ENCODE assay signal across 1 cellular context in the genomic region with DNA sequence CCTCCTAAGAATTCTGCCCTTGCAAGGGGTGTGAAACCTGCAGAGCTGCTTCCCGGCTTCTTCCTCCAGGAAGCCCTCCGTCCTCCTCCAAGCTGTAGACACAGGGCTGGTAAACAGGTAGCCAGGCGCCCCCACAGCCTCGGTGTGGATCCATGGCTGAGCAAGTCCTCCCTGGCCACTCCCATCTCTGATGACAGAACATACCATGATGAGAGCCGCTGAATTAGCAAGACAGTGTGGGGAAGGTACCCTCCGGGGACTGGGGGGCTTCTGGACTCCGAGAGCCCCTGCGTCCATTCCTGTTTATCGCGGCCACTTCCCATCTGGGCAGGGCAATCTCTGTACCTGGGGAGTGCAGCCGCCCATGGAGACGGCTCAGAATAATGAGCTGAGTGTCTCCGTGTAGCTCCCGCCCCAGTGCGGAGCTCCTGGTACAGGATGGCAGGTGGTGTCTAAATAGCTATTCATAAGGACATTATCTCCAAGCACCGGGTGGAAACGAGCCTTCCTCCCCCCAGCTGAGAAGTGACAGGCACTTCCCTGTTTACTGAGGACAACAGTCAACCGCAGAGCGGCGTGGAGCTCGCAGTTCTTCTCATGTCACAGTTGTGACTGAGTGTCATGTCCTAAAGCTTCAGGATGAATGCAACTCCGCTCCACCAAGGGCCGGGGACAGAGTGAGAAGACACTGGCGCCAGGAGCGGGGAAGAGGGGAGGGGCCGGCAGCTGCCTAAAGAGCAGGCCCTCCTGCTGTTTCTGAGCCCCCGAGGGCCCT.
TF ChIP-seq lines count a peak whose summit lies in the region.

No MANE protein-coding gene starts in this region.

TF ChIP-seq in K562, 482 proteins besides CTCF, POLR2A, EP300 and RAD21 (continued from another document and continues in another):
- TF ChIP-seq, protein P1, sequence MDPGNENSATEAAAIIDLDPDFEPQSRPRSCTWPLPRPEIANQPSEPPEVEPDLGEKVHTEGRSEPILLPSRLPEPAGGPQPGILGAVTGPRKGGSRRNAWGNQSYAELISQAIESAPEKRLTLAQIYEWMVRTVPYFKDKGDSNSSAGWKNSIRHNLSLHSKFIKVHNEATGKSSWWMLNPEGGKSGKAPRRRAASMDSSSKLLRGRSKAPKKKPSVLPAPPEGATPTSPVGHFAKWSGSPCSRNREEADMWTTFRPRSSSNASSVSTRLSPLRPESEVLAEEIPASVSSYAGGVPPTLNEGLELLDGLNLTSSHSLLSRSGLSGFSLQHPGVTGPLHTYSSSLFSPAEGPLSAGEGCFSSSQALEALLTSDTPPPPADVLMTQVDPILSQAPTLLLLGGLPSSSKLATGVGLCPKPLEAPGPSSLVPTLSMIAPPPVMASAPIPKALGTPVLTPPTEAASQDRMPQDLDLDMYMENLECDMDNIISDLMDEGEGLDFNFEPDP (CRISPR knock-in tag; IDR thresholded peaks at IDR 0.05) = no peak
- TF ChIP-seq HMG20B (CRISPR knock-in tag; IDR thresholded peaks at IDR 0.05) (no peak), ZZZ3 (IDR thresholded peaks at IDR 0.05) (no peak), ZFP30 (CRISPR knock-in tag; IDR thresholded peaks at IDR 0.05; ENCODE audit: borderline replicate concordance) (no peak), NR2F6 (CRISPR knock-in tag; IDR thresholded peaks at IDR 0.05) (no peak), ZNF263 (CRISPR knock-in tag; IDR thresholded peaks at IDR 0.05; ENCODE audit: borderline replicate concordance) (no peak), LARP7 (IDR thresholded peaks at IDR 0.05) (no peak), ZNF165 (CRISPR knock-in tag; IDR thresholded peaks at IDR 0.05; ENCODE audit: borderline replicate concordance) (no peak), RAD51 (IDR thresholded peaks at IDR 0.05; ENCODE audit: borderline replicate concordance, low read depth) (no peak), ILK (tag; IDR thresholded peaks at IDR 0.05; ENCODE audit: borderline replicate concordance, low read depth) (no peak), RBM14 (IDR thresholded peaks at IDR 0.05; ENCODE audit: borderline replicate concordance, insufficient read depth, low read depth, low read length) (no peak), SIN3B (IDR thresholded peaks at IDR 0.05; ENCODE audit: low read depth) (no peak), TBP (optimal IDR thresholded peaks at IDR 0.05; ENCODE audit: low read depth, low read length) (no peak), L3MBTL2 (IDR thresholded peaks at IDR 0.05) (peak; percentile 47; the same call in 1 of the 2 replicates), MTF1 (CRISPR knock-in tag; IDR thresholded peaks at IDR 0.05; ENCODE audit: borderline replicate concordance) (no peak), SMARCC2 (IDR thresholded peaks at IDR 0.05; ENCODE audit: low read depth) (no peak), TARDBP (IDR thresholded peaks at IDR 0.05) (no peak; the same call in 1 of the 2 replicates), PURB (CRISPR knock-in tag; IDR thresholded peaks at IDR 0.05; ENCODE audit: low read depth) (no peak), GTF2F1 (IDR thresholded peaks at IDR 0.05; ENCODE audit: low read depth, low read length) (no peak), SNIP1 (IDR thresholded peaks at IDR 0.05; ENCODE audit: low read depth) (no peak), ZNF408 (CRISPR knock-in tag; IDR thresholded peaks at IDR 0.05; ENCODE audit: low read depth) (no peak), PRMT5 (CRISPR knock-in tag; IDR thresholded peaks at IDR 0.05) (no peak), ETV6 (IDR thresholded peaks at IDR 0.05; ENCODE audit: borderline replicate concordance in 1 of 2, low read depth in 2 of 2, low read length in 1 of 2) (peak; percentile 90 to 95; a peak in 3 of 4 replicates), ETV6 (CRISPR knock-in tag; IDR thresholded peaks at IDR 0.05; ENCODE audit: borderline replicate concordance) (no peak)
- TF ChIP-seq, protein P2, sequence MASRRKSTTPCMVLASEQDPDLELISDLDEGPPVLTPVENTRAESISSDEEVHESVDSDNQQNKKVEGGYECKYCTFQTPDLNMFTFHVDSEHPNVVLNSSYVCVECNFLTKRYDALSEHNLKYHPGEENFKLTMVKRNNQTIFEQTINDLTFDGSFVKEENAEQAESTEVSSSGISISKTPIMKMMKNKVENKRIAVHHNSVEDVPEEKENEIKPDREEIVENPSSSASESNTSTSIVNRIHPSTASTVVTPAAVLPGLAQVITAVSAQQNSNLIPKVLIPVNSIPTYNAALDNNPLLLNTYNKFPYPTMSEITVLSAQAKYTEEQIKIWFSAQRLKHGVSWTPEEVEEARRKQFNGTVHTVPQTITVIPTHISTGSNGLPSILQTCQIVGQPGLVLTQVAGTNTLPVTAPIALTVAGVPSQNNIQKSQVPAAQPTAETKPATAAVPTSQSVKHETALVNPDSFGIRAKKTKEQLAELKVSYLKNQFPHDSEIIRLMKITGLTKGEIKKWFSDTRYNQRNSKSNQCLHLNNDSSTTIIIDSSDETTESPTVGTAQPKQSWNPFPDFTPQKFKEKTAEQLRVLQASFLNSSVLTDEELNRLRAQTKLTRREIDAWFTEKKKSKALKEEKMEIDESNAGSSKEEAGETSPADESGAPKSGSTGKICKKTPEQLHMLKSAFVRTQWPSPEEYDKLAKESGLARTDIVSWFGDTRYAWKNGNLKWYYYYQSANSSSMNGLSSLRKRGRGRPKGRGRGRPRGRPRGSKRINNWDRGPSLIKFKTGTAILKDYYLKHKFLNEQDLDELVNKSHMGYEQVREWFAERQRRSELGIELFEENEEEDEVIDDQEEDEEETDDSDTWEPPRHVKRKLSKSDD (conservative IDR thresholded peaks at IDR 0.05; ENCODE audit: low read length) = no peak
- TF ChIP-seq, protein P3, sequence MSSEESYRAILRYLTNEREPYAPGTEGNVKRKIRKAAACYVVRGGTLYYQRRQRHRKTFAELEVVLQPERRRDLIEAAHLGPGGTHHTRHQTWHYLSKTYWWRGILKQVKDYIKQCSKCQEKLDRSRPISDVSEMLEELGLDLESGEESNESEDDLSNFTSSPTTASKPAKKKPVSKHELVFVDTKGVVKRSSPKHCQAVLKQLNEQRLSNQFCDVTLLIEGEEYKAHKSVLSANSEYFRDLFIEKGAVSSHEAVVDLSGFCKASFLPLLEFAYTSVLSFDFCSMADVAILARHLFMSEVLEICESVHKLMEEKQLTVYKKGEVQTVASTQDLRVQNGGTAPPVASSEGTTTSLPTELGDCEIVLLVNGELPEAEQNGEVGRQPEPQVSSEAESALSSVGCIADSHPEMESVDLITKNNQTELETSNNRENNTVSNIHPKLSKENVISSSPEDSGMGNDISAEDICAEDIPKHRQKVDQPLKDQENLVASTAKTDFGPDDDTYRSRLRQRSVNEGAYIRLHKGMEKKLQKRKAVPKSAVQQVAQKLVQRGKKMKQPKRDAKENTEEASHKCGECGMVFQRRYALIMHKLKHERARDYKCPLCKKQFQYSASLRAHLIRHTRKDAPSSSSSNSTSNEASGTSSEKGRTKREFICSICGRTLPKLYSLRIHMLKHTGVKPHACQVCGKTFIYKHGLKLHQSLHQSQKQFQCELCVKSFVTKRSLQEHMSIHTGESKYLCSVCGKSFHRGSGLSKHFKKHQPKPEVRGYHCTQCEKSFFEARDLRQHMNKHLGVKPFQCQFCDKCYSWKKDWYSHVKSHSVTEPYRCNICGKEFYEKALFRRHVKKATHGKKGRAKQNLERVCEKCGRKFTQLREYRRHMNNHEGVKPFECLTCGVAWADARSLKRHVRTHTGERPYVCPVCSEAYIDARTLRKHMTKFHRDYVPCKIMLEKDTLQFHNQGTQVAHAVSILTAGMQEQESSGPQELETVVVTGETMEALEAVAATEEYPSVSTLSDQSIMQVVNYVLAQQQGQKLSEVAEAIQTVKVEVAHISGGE (CRISPR knock-in tag; IDR thresholded peaks at IDR 0.05) = 0 out of 6 replicates have a peak, but pooled peaks of 1 of the 3 experiments have one; percentile 31
- TF ChIP-seq, protein P4, sequence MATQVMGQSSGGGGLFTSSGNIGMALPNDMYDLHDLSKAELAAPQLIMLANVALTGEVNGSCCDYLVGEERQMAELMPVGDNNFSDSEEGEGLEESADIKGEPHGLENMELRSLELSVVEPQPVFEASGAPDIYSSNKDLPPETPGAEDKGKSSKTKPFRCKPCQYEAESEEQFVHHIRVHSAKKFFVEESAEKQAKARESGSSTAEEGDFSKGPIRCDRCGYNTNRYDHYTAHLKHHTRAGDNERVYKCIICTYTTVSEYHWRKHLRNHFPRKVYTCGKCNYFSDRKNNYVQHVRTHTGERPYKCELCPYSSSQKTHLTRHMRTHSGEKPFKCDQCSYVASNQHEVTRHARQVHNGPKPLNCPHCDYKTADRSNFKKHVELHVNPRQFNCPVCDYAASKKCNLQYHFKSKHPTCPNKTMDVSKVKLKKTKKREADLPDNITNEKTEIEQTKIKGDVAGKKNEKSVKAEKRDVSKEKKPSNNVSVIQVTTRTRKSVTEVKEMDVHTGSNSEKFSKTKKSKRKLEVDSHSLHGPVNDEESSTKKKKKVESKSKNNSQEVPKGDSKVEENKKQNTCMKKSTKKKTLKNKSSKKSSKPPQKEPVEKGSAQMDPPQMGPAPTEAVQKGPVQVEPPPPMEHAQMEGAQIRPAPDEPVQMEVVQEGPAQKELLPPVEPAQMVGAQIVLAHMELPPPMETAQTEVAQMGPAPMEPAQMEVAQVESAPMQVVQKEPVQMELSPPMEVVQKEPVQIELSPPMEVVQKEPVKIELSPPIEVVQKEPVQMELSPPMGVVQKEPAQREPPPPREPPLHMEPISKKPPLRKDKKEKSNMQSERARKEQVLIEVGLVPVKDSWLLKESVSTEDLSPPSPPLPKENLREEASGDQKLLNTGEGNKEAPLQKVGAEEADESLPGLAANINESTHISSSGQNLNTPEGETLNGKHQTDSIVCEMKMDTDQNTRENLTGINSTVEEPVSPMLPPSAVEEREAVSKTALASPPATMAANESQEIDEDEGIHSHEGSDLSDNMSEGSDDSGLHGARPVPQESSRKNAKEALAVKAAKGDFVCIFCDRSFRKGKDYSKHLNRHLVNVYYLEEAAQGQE (CRISPR knock-in tag; IDR thresholded peaks at IDR 0.05; ENCODE audit: low read depth) = no peak
- TF ChIP-seq, protein P5, sequence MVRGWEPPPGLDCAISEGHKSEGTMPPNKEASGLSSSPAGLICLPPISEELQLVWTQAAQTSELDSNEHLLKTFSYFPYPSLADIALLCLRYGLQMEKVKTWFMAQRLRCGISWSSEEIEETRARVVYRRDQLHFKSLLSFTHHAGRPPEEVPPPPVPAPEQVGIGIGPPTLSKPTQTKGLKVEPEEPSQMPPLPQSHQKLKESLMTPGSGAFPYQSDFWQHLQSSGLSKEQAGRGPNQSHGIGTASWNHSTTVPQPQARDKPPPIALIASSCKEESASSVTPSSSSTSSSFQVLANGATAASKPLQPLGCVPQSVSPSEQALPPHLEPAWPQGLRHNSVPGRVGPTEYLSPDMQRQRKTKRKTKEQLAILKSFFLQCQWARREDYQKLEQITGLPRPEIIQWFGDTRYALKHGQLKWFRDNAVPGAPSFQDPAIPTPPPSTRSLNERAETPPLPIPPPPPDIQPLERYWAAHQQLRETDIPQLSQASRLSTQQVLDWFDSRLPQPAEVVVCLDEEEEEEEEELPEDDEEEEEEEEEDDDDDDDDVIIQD (CRISPR knock-in tag; IDR thresholded peaks at IDR 0.05) = no peak
- TF ChIP-seq, protein P6, sequence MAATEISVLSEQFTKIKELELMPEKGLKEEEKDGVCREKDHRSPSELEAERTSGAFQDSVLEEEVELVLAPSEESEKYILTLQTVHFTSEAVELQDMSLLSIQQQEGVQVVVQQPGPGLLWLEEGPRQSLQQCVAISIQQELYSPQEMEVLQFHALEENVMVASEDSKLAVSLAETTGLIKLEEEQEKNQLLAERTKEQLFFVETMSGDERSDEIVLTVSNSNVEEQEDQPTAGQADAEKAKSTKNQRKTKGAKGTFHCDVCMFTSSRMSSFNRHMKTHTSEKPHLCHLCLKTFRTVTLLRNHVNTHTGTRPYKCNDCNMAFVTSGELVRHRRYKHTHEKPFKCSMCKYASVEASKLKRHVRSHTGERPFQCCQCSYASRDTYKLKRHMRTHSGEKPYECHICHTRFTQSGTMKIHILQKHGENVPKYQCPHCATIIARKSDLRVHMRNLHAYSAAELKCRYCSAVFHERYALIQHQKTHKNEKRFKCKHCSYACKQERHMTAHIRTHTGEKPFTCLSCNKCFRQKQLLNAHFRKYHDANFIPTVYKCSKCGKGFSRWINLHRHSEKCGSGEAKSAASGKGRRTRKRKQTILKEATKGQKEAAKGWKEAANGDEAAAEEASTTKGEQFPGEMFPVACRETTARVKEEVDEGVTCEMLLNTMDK (IDR thresholded peaks at IDR 0.05; ENCODE audit: borderline replicate concordance, insufficient read depth, low read depth, low read length, poor library complexity, severe bottlenecking) = no peak
- TF ChIP-seq, protein P7, sequence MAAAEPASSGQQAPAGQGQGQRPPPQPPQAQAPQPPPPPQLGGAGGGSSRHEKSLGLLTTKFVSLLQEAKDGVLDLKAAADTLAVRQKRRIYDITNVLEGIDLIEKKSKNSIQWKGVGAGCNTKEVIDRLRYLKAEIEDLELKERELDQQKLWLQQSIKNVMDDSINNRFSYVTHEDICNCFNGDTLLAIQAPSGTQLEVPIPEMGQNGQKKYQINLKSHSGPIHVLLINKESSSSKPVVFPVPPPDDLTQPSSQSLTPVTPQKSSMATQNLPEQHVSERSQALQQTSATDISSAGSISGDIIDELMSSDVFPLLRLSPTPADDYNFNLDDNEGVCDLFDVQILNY (CRISPR knock-in tag; IDR thresholded peaks at IDR 0.05) = no peak
- TF ChIP-seq, protein P8, sequence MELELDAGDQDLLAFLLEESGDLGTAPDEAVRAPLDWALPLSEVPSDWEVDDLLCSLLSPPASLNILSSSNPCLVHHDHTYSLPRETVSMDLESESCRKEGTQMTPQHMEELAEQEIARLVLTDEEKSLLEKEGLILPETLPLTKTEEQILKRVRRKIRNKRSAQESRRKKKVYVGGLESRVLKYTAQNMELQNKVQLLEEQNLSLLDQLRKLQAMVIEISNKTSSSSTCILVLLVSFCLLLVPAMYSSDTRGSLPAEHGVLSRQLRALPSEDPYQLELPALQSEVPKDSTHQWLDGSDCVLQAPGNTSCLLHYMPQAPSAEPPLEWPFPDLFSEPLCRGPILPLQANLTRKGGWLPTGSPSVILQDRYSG (tag; conservative IDR thresholded peaks at IDR 0.05; ENCODE audit: low read depth) = no peak
- TF ChIP-seq, protein P9, sequence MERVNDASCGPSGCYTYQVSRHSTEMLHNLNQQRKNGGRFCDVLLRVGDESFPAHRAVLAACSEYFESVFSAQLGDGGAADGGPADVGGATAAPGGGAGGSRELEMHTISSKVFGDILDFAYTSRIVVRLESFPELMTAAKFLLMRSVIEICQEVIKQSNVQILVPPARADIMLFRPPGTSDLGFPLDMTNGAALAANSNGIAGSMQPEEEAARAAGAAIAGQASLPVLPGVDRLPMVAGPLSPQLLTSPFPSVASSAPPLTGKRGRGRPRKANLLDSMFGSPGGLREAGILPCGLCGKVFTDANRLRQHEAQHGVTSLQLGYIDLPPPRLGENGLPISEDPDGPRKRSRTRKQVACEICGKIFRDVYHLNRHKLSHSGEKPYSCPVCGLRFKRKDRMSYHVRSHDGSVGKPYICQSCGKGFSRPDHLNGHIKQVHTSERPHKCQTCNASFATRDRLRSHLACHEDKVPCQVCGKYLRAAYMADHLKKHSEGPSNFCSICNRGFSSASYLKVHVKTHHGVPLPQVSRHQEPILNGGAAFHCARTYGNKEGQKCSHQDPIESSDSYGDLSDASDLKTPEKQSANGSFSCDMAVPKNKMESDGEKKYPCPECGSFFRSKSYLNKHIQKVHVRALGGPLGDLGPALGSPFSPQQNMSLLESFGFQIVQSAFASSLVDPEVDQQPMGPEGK (CRISPR knock-in tag; IDR thresholded peaks at IDR 0.05; ENCODE audit: borderline replicate concordance) = no peak
- TF ChIP-seq, protein P10, sequence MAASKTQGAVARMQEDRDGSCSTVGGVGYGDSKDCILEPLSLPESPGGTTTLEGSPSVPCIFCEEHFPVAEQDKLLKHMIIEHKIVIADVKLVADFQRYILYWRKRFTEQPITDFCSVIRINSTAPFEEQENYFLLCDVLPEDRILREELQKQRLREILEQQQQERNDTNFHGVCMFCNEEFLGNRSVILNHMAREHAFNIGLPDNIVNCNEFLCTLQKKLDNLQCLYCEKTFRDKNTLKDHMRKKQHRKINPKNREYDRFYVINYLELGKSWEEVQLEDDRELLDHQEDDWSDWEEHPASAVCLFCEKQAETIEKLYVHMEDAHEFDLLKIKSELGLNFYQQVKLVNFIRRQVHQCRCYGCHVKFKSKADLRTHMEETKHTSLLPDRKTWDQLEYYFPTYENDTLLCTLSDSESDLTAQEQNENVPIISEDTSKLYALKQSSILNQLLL (CRISPR knock-in tag; IDR thresholded peaks at IDR 0.05; ENCODE audit: borderline replicate concordance) = no peak
